ENCODE assay signal across 1 cellular context in the genomic region with DNA sequence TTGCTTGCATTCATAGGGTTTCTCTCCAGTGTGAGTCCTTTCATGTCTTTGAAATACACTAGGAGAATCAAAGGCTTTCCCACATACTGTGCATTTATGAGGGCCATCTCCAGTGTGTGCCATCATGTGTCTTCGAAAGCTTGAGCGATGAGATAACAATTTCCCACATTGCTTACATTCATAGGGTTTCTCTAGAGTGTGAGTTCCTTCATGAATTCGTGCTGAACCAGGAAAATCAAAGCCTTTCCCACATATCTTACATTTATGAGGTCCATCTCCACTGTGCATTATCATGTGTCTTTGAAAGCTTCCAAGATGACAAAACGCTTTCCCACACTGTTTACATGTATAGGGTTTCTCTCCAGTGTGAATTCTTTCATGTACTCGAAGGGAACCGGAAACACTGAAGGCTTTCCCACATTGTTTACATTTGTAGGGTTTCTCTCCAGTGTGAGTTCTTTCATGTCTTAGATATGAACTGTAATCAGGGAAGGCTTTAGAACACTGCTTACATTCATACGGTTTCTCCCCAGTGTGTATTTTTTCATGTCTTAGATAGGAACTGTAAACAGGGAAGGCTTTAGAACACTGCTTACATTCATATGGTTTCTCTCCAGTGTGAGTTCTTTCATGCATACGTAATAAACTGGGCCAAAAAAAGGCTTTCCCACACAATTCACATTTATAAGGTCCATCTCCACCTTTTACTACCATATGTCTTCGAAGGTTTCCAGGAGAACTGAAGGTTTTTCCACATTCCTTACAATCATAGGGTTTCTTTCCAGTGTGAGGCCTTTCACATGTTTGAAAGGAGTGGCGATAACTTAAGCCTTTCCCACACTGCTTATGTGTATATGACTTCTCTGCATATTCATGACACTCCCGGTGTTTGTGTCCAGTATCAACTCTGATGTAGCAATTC.
TF ChIP-seq lines count a peak whose summit lies in the region.

No MANE protein-coding gene starts in this region.

TF ChIP-seq in K562, 482 proteins besides CTCF, POLR2A, EP300 and RAD21 (continued from another document):
- no peak for TF ChIP-seq YBX1 (IDR thresholded peaks at IDR 0.05)
- TF ChIP-seq CBX1 (IDR thresholded peaks at IDR 0.05; ENCODE audit: low read depth) = 0 out of 2 replicates have a peak, but pooled peaks have one; percentile 33
- TF ChIP-seq SMARCA5 (IDR thresholded peaks at IDR 0.05) = no peak
- TF ChIP-seq RFX7 (CRISPR knock-in tag; IDR thresholded peaks at IDR 0.05) = no peak
